1 cellular context compared by ENCODE assay signal in the genomic region with DNA sequence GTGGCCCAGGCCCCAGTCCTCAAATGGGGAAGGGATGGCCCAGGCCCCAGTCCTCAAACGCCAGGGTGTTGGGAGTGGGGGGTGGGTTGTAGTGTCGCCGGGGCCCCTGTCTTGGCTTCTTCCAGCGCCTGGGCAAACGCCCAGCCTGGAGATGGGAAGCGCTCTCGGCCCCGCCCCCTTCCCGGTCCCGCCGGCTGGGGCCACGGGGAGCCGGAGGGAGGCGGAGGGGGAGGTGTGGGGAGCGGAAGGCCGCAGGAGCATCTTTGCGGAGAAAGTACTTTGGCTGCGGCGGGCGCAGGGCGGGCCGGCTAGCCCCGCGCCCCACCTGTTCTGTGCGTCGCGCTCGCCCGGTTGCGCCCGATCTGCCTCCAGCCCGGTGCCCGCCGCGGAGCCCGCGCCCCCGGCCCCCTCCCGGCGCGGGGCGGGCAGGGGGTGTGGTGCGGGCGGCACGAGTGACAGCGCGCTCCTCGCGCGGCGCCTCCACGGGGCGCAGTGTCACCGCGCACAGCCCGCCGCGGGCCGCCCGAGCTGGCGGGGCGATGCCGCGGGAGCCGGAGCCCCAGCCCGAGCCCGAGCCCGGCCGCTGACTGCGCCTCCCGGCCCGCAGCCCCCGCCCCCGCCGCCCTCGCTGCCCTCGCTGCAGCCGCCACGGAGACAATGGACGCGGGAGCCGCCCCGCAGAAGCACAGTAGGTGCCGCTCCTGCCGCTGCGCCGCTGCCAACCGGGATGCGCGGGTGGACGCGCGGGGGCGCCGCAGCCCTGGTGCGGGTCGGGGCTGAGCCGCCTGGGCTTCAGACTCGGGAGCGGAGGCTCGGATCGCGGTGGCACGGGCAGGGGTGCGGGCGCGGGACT.
TF ChIP-seq lines count a peak whose summit lies in the region.

No MANE protein-coding gene starts in this region.

TF ChIP-seq in GM23338, 12 proteins besides CTCF, POLR2A, EP300 and RAD21 (continued from another document):
- TF ChIP-seq, protein P1, sequence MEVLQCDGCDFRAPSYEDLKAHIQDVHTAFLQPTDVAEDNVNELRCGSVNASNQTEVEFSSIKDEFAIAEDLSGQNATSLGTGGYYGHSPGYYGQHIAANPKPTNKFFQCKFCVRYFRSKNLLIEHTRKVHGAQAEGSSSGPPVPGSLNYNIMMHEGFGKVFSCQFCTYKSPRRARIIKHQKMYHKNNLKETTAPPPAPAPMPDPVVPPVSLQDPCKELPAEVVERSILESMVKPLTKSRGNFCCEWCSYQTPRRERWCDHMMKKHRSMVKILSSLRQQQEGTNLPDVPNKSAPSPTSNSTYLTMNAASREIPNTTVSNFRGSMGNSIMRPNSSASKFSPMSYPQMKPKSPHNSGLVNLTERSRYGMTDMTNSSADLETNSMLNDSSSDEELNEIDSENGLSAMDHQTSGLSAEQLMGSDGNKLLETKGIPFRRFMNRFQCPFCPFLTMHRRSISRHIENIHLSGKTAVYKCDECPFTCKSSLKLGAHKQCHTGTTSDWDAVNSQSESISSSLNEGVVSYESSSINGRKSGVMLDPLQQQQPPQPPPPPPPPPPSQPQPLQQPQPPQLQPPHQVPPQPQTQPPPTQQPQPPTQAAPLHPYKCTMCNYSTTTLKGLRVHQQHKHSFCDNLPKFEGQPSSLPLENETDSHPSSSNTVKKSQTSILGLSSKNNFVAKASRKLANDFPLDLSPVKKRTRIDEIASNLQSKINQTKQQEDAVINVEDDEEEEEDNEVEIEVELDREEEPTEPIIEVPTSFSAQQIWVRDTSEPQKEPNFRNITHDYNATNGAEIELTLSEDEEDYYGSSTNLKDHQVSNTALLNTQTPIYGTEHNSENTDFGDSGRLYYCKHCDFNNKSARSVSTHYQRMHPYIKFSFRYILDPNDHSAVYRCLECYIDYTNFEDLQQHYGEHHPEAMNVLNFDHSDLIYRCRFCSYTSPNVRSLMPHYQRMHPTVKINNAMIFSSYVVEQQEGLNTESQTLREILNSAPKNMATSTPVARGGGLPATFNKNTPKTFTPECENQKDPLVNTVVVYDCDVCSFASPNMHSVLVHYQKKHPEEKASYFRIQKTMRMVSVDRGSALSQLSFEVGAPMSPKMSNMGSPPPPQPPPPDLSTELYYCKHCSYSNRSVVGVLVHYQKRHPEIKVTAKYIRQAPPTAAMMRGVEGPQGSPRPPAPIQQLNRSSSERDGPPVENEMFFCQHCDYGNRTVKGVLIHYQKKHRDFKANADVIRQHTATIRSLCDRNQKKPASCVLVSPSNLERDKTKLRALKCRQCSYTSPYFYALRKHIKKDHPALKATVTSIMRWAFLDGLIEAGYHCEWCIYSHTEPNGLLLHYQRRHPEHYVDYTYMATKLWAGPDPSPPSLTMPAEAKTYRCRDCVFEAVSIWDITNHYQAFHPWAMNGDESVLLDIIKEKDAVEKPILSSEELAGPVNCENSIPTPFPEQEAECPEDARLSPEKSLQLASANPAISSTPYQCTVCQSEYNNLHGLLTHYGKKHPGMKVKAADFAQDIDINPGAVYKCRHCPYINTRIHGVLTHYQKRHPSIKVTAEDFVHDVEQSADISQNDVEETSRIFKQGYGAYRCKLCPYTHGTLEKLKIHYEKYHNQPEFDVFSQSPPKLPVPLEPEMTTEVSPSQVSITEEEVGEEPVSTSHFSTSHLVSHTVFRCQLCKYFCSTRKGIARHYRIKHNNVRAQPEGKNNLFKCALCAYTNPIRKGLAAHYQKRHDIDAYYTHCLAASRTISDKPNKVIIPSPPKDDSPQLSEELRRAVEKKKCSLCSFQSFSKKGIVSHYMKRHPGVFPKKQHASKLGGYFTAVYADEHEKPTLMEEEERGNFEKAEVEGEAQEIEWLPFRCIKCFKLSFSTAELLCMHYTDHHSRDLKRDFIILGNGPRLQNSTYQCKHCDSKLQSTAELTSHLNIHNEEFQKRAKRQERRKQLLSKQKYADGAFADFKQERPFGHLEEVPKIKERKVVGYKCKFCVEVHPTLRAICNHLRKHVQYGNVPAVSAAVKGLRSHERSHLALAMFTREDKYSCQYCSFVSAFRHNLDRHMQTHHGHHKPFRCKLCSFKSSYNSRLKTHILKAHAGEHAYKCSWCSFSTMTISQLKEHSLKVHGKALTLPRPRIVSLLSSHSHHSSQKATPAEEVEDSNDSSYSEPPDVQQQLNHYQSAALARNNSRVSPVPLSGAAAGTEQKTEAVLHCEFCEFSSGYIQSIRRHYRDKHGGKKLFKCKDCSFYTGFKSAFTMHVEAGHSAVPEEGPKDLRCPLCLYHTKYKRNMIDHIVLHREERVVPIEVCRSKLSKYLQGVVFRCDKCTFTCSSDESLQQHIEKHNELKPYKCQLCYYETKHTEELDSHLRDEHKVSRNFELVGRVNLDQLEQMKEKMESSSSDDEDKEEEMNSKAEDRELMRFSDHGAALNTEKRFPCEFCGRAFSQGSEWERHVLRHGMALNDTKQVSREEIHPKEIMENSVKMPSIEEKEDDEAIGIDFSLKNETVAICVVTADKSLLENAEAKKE (CRISPR knock-in tag; IDR thresholded peaks at IDR 0.05): no peak
- TF ChIP-seq EZH2phosphoT487 (IDR thresholded peaks at IDR 0.05; ENCODE audit: unreplicated experiment) (no peak), EZH2 (IDR thresholded peaks at IDR 0.05; ENCODE audit: low read depth, unreplicated experiment) (no peak)
